Comparison of ENCODE assay signal across 10 cellular contexts in genomic region chr2:88832256-88832991, GRCh38.
DNase-seq lines count a peak whose midpoint lies in the region; ATAC-seq, FAIRE-seq and TF ChIP-seq lines count a peak whose summit lies in the region.
"Had no signal": no experiment of that assay in that cellular context is flagged by ENCODE, and none has a peak within 500 bp of the region (broad histone marks: within the 10 kb centered on the region; RNA-seq: fewer than 3 reads in every experiment).

No MANE protein-coding gene starts in this region.

- DNase-seq in DMS 273 (lab: John Stamatoyannopoulos, UW; ENCODE audit: unreplicated experiment) (peak; percentile 3), DMS 273 treated with DMSO at 0.1 percent for 48 hours (lab: John Stamatoyannopoulos, UW) (no peak), NAMALWA (ENCODE audit: low spot score) (peak; percentile 69), urothelium cell line (ENCODE audit: low spot score) (peak; percentile 13), tibial nerve (ENCODE audit: low spot score in 2 of 2) (no peak)
- no peak for DNase-seq in stimulated activated naive CD4-positive, alpha-beta T cell treated with Interleukin-2 at 50 U/mL for 16 hours (lab: John Stamatoyannopoulos, UW)

- H3K4me3 ChIP-seq in tibial nerve = no peak overlapping the region
- H3K4me3 ChIP-seq: lung had no signal

- no peak for FAIRE-seq in urothelium cell line (lab: Jason Lieb, UNC)

- no peak for TF ChIP-seq POLR2A in tibial nerve (IDR thresholded peaks at IDR 0.05)

- 77 to 87% methylated on average over 7 to 9 of the region's 9 CpGs for WGBS in tibial nerve, 2 donors

- no peaks in the 10 kb centered on the region for H3K27me3 ChIP-seq in tibial nerve

- TF ChIP-seq CTCF in tibial nerve (IDR thresholded peaks at IDR 0.05) = no peak

- no peaks in the 10 kb centered on the region for H3K4me1 ChIP-seq in tibial nerve

- H3K36me3 ChIP-seq in tibial nerve = no peaks in the 10 kb centered on the region

- no peak for TF ChIP-seq EP300 in tibial nerve (IDR thresholded peaks at IDR 0.05)

- no peak overlapping the region for H3K27ac ChIP-seq in tibial nerve
- H3K27ac ChIP-seq: 22Rv1 had no signal

- ATAC-seq in HG02610 (IDR thresholded peaks at IDR 0.05; ENCODE audit: unreplicated experiment) = peak; percentile 45
- no peak for ATAC-seq in GM21717 (IDR thresholded peaks at IDR 0.05; ENCODE audit: unreplicated experiment)

- no peaks in the 10 kb centered on the region for H3K9me3 ChIP-seq in tibial nerve

Comparison
In these comparisons a context has a peak if more than half of its experiments do, and no peak if none do; other contexts are left out.
1. DNase-seq: peak in DMS 273 (single experiment), NAMALWA (single experiment) and urothelium cell line (single experiment); none in DMS 273 treated with DMSO at 0.1 percent for 48 hours (single experiment), stimulated activated naive CD4-positive, alpha-beta T cell treated with Interleukin-2 at 50 U/mL for 16 hours (single experiment) and tibial nerve (0 of 2).